In the genomic region with DNA sequence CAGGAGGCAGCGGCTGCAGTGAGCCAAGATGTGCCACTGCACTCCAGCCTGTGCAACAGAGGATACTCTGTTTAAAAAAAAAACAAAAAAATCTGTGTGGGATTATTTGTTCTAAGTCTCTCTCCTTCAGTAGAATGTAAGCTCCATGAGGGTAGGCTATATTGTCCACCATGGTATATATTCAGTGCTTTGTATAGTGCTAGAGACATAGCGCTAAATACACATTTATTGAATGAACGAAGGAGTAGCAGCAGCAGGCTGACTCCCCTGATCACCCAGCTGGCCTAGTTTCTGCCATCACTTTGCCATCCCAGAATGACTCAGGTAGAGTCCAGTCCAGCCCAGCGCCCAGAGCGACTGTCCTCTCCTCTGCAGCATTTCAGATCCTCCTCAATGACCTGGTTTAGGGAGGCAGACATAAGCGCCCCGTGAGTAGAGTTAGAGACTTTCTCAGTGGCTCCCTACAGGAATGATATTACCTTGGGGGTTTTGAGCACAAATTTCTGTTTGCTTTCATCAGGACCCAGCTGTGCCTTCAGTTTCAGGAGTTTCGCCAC, we compare ENCODE assay signal across 8 cellular contexts. TPM values are rescaled to one million over a fixed set of nuclear protein-coding genes. Genes with fewer than 3 reads are reported as not detected.
DNase-seq lines count a peak whose midpoint lies in the region; ATAC-seq, FAIRE-seq and TF ChIP-seq lines count a peak whose summit lies in the region.

No MANE protein-coding gene starts in this region.

- H3K9me2 ChIP-seq in OCI-LY1 (ENCODE audit: low read depth, low read length): no peaks in the 10 kb centered on the region

- H3K79me2 ChIP-seq in OCI-LY1 (ENCODE audit: insufficient read depth, low read length): peaks cover 16% of the 10 kb centered on the region

- TF ChIP-seq CTCF in OCI-LY1 (IDR thresholded peaks at IDR 0.05; ENCODE audit: low read length): no peak
- TF ChIP-seq CTCF in pancreas (IDR thresholded peaks at IDR 0.05): no peak

- H3K4me3 ChIP-seq in OCI-LY1 (ENCODE audit: low read depth, low read length, poor library complexity, severe bottlenecking): peak overlapping the region; percentile 85
- H3K4me3 ChIP-seq in pancreas: peak overlapping the region; percentile 41 to 92 (median 73)

- no peak overlapping the region for H2AFZ ChIP-seq in OCI-LY1 (ENCODE audit: low read length)

- intact Hi-C loops in pancreas (cut with DNase I): no loop called here

- no peak overlapping the region for H3K27ac ChIP-seq in OCI-LY1 (ENCODE audit: low read depth, low read length, poor library complexity, severe bottlenecking)
- H3K27ac ChIP-seq in epithelial cell of prostate: peak overlapping the region; percentile 90
- H3K27ac ChIP-seq in pancreas: peak overlapping the region in 3 of 4 donors; percentile 63 to 79 (median 78)

- peaks cover 51% of the 10 kb centered on the region for H3K36me3 ChIP-seq in OCI-LY1 (ENCODE audit: insufficient read depth, low read length)
- H3K36me3 ChIP-seq in pancreas: peaks cover 0 to 14% (median 2%) of the 10 kb centered on the region in 3 donors

- H3K4me1 ChIP-seq in OCI-LY1 (ENCODE audit: insufficient read depth, low read length, severe bottlenecking) (peaks cover 22% of the 10 kb centered on the region), pancreas (peaks cover 0 to 9% (median 9%) of the 10 kb centered on the region in 3 donors)

- H3K9me3 ChIP-seq in OCI-LY1 (ENCODE audit: low read length): no peaks in the 10 kb centered on the region
- no peaks in the 10 kb centered on the region for H3K9me3 ChIP-seq in pancreas

- H3K4me2 ChIP-seq in OCI-LY1 (ENCODE audit: low read length): peak overlapping the region; percentile 76

- no peaks in the 10 kb centered on the region for H3K27me3 ChIP-seq in OCI-LY1 (ENCODE audit: insufficient read depth, low read length)
- no peaks in the 10 kb centered on the region for H3K27me3 ChIP-seq in pancreas

- FAIRE-seq in pancreas (lab: Jason Lieb, UNC): no peak

- ATAC-seq in GM19035 (IDR thresholded peaks at IDR 0.05; ENCODE audit: unreplicated experiment) (peak; percentile 4), pancreas (peak in 3 of 4 donors; percentile 1 to 2 (median 1)), GM19397 (IDR thresholded peaks at IDR 0.05; ENCODE audit: unreplicated experiment) (no peak), HG03108 (IDR thresholded peaks at IDR 0.05; ENCODE audit: unreplicated experiment) (no peak)

- 39 to 51% methylated on average over 8 of the region's 8 CpGs for WGBS in pancreas, 2 donors

- H4K20me1 ChIP-seq in OCI-LY1 (ENCODE audit: insufficient read depth, low read length): no peaks in the 10 kb centered on the region

- DNase-seq in epithelial cell of prostate (ENCODE audit: low read depth, low spot score): no peak
- no peak for DNase-seq in pancreas
- DNase-seq in SIG-M5 treated with dmso at 0.1 percent for 504 hours (lab: John Stamatoyannopoulos, UW; ENCODE audit: unreplicated experiment): no peak
- no peak for DNase-seq in retina

- H3F3A ChIP-seq in OCI-LY1 (ENCODE audit: insufficient read depth, low read length): no peaks in the 10 kb centered on the region

- peak overlapping the region; percentile 91 for H3K9ac ChIP-seq in OCI-LY1 (ENCODE audit: low read length)

RNA-seq across cellular contexts. Expression of a gene that starts 0.7 kb away (rescaled TPM):
- total RNA-seq in pancreas: 10 to 100 TPM; 24.7 to 34.7 (median 30.1) TPM
- polyA plus RNA-seq in pancreas: 10 to 100 TPM; 46.8 to 47.8 TPM

RNA-seq across cellular contexts. Expression of a gene that starts 0.8 kb away (rescaled TPM):
- 10 to 100 TPM in 1 of 6 donors, 1 to 10 TPM in 5; 5.9 to 15.9 (median 8.6) TPM for total RNA-seq in pancreas
- polyA plus RNA-seq in pancreas: 10 to 100 TPM; 12.4 to 23.6 TPM

RNA-seq across cellular contexts. Expression of a gene that starts 9.8 kb away (rescaled TPM):
- total RNA-seq in pancreas: 10 to 100 TPM; 10.5 to 28.0 (median 15.8) TPM
- 10 to 100 TPM; 21.2 to 42.9 TPM for polyA plus RNA-seq in pancreas

RNA-seq across cellular contexts. Expression of a gene that starts 17.1 kb away (rescaled TPM):
- total RNA-seq in pancreas: 1 to 10 TPM in 1 of 6 donors, under 1 TPM in 5; 0.37 to 1.0 (median 0.56) TPM
- polyA plus RNA-seq in pancreas: 1 to 10 TPM; 3.5 to 3.8 TPM

RNA-seq across cellular contexts. Expression of a gene that starts 25.8 kb away (rescaled TPM):
- total RNA-seq in pancreas: 10 to 100 TPM; 10.2 to 14.1 (median 11.9) TPM
- 10 to 100 TPM; 17.1 to 19.2 TPM for polyA plus RNA-seq in pancreas

Comparison
In these comparisons a context has a peak if more than half of its experiments do, and no peak if none do; other contexts are left out.
1. ATAC-seq: peak in GM19035 (single experiment) and pancreas (3 of 4); none in GM19397 (single experiment) and HG03108 (single experiment).